In genomic region chr2:230824406-230824978, GRCh38 we compare ENCODE assay signal across 8 cellular contexts. TPM values are rescaled to one million over a fixed set of nuclear protein-coding genes. Genes with fewer than 3 reads are reported as not detected.
DNase-seq lines count a peak whose midpoint lies in the region; ATAC-seq and TF ChIP-seq lines count a peak whose summit lies in the region.

No MANE protein-coding gene starts in this region.

- POLR2A ChIA-PET in WTC11 (lab: Charles Lee) = no interaction called here

- TF ChIP-seq CTCF in WTC11 (IDR thresholded peaks at IDR 0.05) = peak; percentile 70

- ATAC-seq in HG02885 (IDR thresholded peaks at IDR 0.05; ENCODE audit: poor library complexity, unreplicated experiment) (peak; percentile 67), WTC11 (peak; percentile 89), HG03378 (IDR thresholded peaks at IDR 0.05; ENCODE audit: unreplicated experiment) (no peak)

- H3K36me3 Mint-ChIP-seq in WTC11 = no peaks in the 10 kb centered on the region; the same call in 1 of the 2 replicates

- H3K27ac Mint-ChIP-seq in WTC11 = no peak overlapping the region

- CTCF ChIA-PET in WTC11 (lab: Charles Lee) = interaction anchor here (0.6 to 2.7 kb wide), 54 partner anchors 9 to 628 kb away, joined by 3 to 81 read pairs (median 5); partner anchors contain the start of genes GPR55 and ITM2C

- peak; percentile 62 for DNase-seq in GDM1 (lab: John Stamatoyannopoulos, UW)
- peak; percentile 80 for DNase-seq in NCI-H345 (lab: John Stamatoyannopoulos, UW)
- peak; percentile 59 for DNase-seq in WTC11 (ENCODE audit: low spot score)
- peak; percentile 89 for DNase-seq in cerebellar cortex (ENCODE audit: low spot score)
- DNase-seq in kidney tubule cell (ENCODE audit: low spot score) = peak; percentile 85
- peak; percentile 43 to 48 for DNase-seq in stimulated activated CD4-positive, alpha-beta T cell treated with anti-CD3 and anti-CD28 coated beads, Interleukin-2, amount 100 ng/mL, for 24 hours

- H3K4me3 Mint-ChIP-seq in WTC11 = no peak overlapping the region; the same call in 1 of the 2 replicates

- H3K4me1 Mint-ChIP-seq in WTC11 = peaks cover 11% of the 10 kb centered on the region

- no peaks in the 10 kb centered on the region for H3K9me3 Mint-ChIP-seq in WTC11

- H3K27me3 Mint-ChIP-seq in WTC11 (ENCODE audit: low read depth) = peaks cover 5% of the 10 kb centered on the region; the same call in 1 of the 2 replicates

TF ChIP-seq in WTC11, 78 proteins besides CTCF, POLR2A, EP300 and RAD21:
- TF ChIP-seq PRRX2 (CRISPR knock-in tag; IDR thresholded peaks at IDR 0.05) = no peak
- TF ChIP-seq ATF6 (CRISPR knock-in tag; IDR thresholded peaks at IDR 0.05) = no peak
- TF ChIP-seq JAZF1 (CRISPR knock-in tag; IDR thresholded peaks at IDR 0.05) = no peak
- TF ChIP-seq CBFB (CRISPR knock-in tag; IDR thresholded peaks at IDR 0.05; ENCODE audit: low read depth) = no peak
- no peak for TF ChIP-seq ZNF416 (CRISPR knock-in tag; IDR thresholded peaks at IDR 0.05)
- TF ChIP-seq RORB (CRISPR knock-in tag; IDR thresholded peaks at IDR 0.05) = no peak
- no peak for TF ChIP-seq ZNF317 (CRISPR knock-in tag; IDR thresholded peaks at IDR 0.05; ENCODE audit: borderline replicate concordance, low read depth)
TF ChIP-seq in WTC11: peak in this region for 0.

RNA-seq across cellular contexts. Expression of gene ITM2C, which starts 40.2 kb away (rescaled TPM):
- 316 to 347 TPM (median 338 TPM) in 3 replicates for total RNA-seq in WTC11 (2021)
